ENCODE assay signal across 1 cellular context in the genomic region with DNA sequence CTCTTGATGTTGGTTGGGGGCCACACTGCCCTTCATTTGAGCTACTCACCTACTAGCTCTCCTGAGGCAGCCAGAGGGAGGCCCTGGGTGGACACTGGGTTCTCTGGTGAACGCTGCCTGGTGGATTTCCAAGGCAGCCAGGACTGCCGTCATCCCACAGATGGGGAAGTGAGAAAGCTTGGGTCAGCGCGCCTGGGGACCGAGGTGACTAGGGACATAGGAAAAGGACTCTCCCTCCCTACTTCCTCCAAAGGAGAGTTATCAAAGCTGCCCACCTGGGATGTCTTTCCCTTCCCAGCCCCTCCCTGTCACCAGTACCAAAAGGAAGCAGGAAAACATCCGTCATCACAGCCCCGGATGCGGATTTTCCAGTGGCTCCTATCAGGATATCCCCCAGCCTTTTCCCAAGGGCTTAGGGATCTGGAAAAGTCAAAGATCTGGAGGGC.
TF ChIP-seq lines count a peak whose summit lies in the region.

No MANE protein-coding gene starts in this region.

TF ChIP-seq in GM12878, 131 proteins besides CTCF, POLR2A, EP300 and RAD21:
- TF ChIP-seq MTA2 (IDR thresholded peaks at IDR 0.05; ENCODE audit: low read depth), result peak; percentile 10; the same call in 1 of the 2 replicates
- peak; percentile 90 for TF ChIP-seq IKZF1 (conservative IDR thresholded peaks at IDR 0.05)
- TF ChIP-seq ATF7 (IDR thresholded peaks at IDR 0.05; ENCODE audit: low read depth), result peak; percentile 20; the same call in 1 of the 2 replicates
- TF ChIP-seq BCL11A (IDR thresholded peaks at IDR 0.05; ENCODE audit: low read depth, low read length), result 0 out of 2 replicates have a peak, but pooled peaks have one; percentile 26
- TF ChIP-seq MEF2A (IDR thresholded peaks at IDR 0.05; ENCODE audit: insufficient read depth, low read depth, low read length), result no peak
- TF ChIP-seq NR2F1 (conservative IDR thresholded peaks at IDR 0.05), result peak; percentile 60
- TF ChIP-seq, protein P1, sequence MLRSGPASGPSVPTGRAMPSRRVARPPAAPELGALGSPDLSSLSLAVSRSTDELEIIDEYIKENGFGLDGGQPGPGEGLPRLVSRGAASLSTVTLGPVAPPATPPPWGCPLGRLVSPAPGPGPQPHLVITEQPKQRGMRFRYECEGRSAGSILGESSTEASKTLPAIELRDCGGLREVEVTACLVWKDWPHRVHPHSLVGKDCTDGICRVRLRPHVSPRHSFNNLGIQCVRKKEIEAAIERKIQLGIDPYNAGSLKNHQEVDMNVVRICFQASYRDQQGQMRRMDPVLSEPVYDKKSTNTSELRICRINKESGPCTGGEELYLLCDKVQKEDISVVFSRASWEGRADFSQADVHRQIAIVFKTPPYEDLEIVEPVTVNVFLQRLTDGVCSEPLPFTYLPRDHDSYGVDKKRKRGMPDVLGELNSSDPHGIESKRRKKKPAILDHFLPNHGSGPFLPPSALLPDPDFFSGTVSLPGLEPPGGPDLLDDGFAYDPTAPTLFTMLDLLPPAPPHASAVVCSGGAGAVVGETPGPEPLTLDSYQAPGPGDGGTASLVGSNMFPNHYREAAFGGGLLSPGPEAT (IDR thresholded peaks at IDR 0.05; ENCODE audit: low read depth), result no peak
- TF ChIP-seq TARDBP (IDR thresholded peaks at IDR 0.05; ENCODE audit: borderline replicate concordance), result no peak
- peak; percentile 48; the same call in 1 of the 2 replicates for TF ChIP-seq GATAD2B (conservative IDR thresholded peaks at IDR 0.05; ENCODE audit: low read depth)
- peak; percentile 84 to 90 for TF ChIP-seq IKZF2 (IDR thresholded peaks at IDR 0.05)
- TF ChIP-seq IRF4 (IDR thresholded peaks at IDR 0.05; ENCODE audit: low read depth, low read length), result 0 out of 2 replicates have a peak, but pooled peaks have one; percentile 27
- peak; percentile 91 for TF ChIP-seq EED (IDR thresholded peaks at IDR 0.05; ENCODE audit: low read depth)
- TF ChIP-seq SPI1 (IDR thresholded peaks at IDR 0.05; ENCODE audit: borderline replicate concordance, insufficient read depth, low read depth, low read length), result peak; percentile 93
- TF ChIP-seq RUNX3 (IDR thresholded peaks at IDR 0.05; ENCODE audit: low read length), result peak; percentile 22
- TF ChIP-seq DPF2 (IDR thresholded peaks at IDR 0.05), result no peak
